11 cellular contexts compared by ENCODE assay signal in the genomic region with DNA sequence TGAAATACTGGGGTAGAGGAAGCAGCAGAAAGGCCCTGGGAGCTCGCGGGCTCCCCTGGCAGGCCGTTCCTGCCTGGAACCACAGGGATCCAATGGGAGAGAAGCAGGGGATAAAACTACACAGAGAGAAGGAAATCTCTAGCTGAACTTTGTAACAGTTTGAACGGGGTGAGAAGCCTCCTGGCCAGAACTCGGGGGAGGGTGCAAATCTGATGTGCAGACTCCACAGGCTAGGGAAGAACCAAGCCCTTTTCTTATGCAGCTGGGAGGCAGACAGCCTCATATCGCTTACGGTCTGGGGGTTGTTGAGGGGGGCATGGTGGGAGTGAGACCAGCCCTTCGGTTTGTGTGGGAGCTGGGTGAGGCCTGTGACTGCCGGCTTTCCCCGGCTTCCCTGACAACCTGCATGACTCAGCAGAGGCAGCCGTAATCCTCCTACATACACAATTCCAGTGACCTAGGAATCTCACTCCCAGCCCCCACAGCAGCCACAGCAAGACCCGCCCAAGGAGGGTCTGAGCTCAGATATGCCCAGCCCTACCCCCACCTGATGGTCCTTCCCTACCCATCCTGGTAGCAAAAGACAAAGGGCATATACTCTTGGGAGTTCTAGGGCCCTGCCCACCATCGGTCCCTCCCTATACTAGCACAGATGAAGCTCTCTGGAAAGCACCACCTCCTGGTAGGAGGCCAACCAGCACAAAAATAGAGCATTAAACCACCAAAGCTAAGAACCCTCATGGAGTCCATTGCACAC.
DNase-seq lines count a peak whose midpoint lies in the region; ATAC-seq, FAIRE-seq and TF ChIP-seq lines count a peak whose summit lies in the region.
"Had no signal": no experiment of that assay in that cellular context is flagged by ENCODE, and none has a peak within 500 bp of the region (broad histone marks: within the 10 kb centered on the region; RNA-seq: fewer than 3 reads in every experiment).

No MANE protein-coding gene starts in this region.

- no peaks in the 10 kb centered on the region for H3K27me3 Mint-ChIP-seq in neural progenitor cell (ENCODE audit: insufficient read depth, low read depth)

- H3K27me3 ChIP-seq in ACC112 (ENCODE audit: insufficient read depth, low read length) (no peaks in the 10 kb centered on the region), RWPE2 (ENCODE audit: insufficient read depth, poor library complexity, severe bottlenecking) (no peaks in the 10 kb centered on the region), neural progenitor cell (no peaks in the 10 kb centered on the region)
- H3K27me3 ChIP-seq: SJSA1 had no signal

- H3K36me3 ChIP-seq in ACC112 (ENCODE audit: insufficient read depth, low read length) (peaks cover 24% of the 10 kb centered on the region), RWPE2 (ENCODE audit: low read depth) (no peaks in the 10 kb centered on the region), neural progenitor cell (no peaks in the 10 kb centered on the region)
- H3K36me3 ChIP-seq: SJSA1 had no signal

- no peak for FAIRE-seq in HTR-8/SVneo (lab: Jason Lieb, UNC)
- FAIRE-seq: endometrium had no signal

- peak overlapping the region; percentile 55 for H3K27ac ChIP-seq in ACC112 (ENCODE audit: low read depth, low read length)
- H3K27ac ChIP-seq in RWPE2 (ENCODE audit: poor library complexity, severe bottlenecking) = no peak overlapping the region
- peak overlapping the region; percentile 80 for H3K27ac ChIP-seq in neural progenitor cell
- H3K27ac ChIP-seq: SJSA1 had no signal

- ATAC-seq in RWPE2 (ENCODE audit: low read depth) (peak; percentile 33; the same call in 1 of the 3 replicates), HG02759 (IDR thresholded peaks at IDR 0.05; ENCODE audit: unreplicated experiment) (no peak), GM18907 (IDR thresholded peaks at IDR 0.05; ENCODE audit: unreplicated experiment) (no peak)

- H3K9me3 Mint-ChIP-seq in neural progenitor cell = peaks cover 15% of the 10 kb centered on the region

- H2AFZ ChIP-seq in ACC112 (ENCODE audit: low read length, unreplicated experiment) (no peak overlapping the region), neural progenitor cell (replicated peaks) (no peak overlapping the region)

- peak overlapping the region; percentile 67 for H3K4me3 Mint-ChIP-seq in neural progenitor cell

- H3F3A ChIP-seq in neural progenitor cell (ENCODE audit: low read depth) = peaks cover 6% of the 10 kb centered on the region

- DNase-seq in RWPE2 (ENCODE audit: low spot score) = no peak
- DNase-seq in fibroblast of villous mesenchyme (ENCODE audit: low read depth) = peak; percentile 85
- DNase-seq in neural progenitor cell (ENCODE audit: low spot score) = peak; percentile 57
- DNase-seq in HTR-8/SVneo (ENCODE audit: insufficient read length, low spot score) = no peak
- no peak for DNase-seq in NCI-H2081 treated with DMSO at 0.1 percent for 48 hours (lab: John Stamatoyannopoulos, UW)
- DNase-seq: NCI-H1092 had no signal

- no peak overlapping the region for H3K4me2 ChIP-seq in neural progenitor cell

- H3K4me3 ChIP-seq in ACC112 (ENCODE audit: low read depth, low read length) = no peak overlapping the region
- no peak overlapping the region for H3K4me3 ChIP-seq in RWPE2 (ENCODE audit: severe bottlenecking)
- peak overlapping the region; percentile 29 for H3K4me3 ChIP-seq in fibroblast of villous mesenchyme (ENCODE audit: low read depth, low read length)
- H3K4me3 ChIP-seq in neural progenitor cell = no peak overlapping the region
- H3K4me3 ChIP-seq: SJSA1 had no signal

- peaks cover 21% of the 10 kb centered on the region for H3K4me1 Mint-ChIP-seq in neural progenitor cell

- peaks cover 7% of the 10 kb centered on the region for H3K79me2 ChIP-seq in ACC112 (ENCODE audit: control insufficient read depth, insufficient read depth, low read length, unreplicated experiment)
- H3K79me2 ChIP-seq in neural progenitor cell (ENCODE audit: low read depth) = no peaks in the 10 kb centered on the region

- peaks cover 21% of the 10 kb centered on the region for H3K36me3 Mint-ChIP-seq in neural progenitor cell

- H3K4me1 ChIP-seq in ACC112 (ENCODE audit: control insufficient read depth, insufficient read depth, low read length, unreplicated experiment) = peaks cover 17% of the 10 kb centered on the region
- H3K4me1 ChIP-seq in RWPE2 (ENCODE audit: insufficient read depth, poor library complexity, severe bottlenecking) = peaks cover 6% of the 10 kb centered on the region
- H3K4me1 ChIP-seq in neural progenitor cell = no peaks in the 10 kb centered on the region
- H3K4me1 ChIP-seq: SJSA1 had no signal

- no peaks in the 10 kb centered on the region for H3K9me3 ChIP-seq in RWPE2 (ENCODE audit: severe bottlenecking)
- H3K9me3 ChIP-seq in neural progenitor cell (ENCODE audit: low read depth) = no peaks in the 10 kb centered on the region
- H3K9me3 ChIP-seq: SJSA1 had no signal

- H4K20me1 ChIP-seq in neural progenitor cell (ENCODE audit: low read depth) = no peaks in the 10 kb centered on the region

- H3K27ac Mint-ChIP-seq in neural progenitor cell = peak overlapping the region; percentile 88

- H3K9ac ChIP-seq in neural progenitor cell = no peak overlapping the region

- TF ChIP-seq CTCF in RWPE2 (IDR thresholded peaks at IDR 0.05; ENCODE audit: poor library complexity, severe bottlenecking) = no peak
- TF ChIP-seq CTCF in fibroblast of villous mesenchyme (IDR thresholded peaks at IDR 0.05; ENCODE audit: insufficient read depth, low read depth, low read length) = peak; percentile 22
- no peak for TF ChIP-seq CTCF in neural progenitor cell (IDR thresholded peaks at IDR 0.05)

Comparison
In these comparisons a context has a peak if more than half of its experiments do, and no peak if none do; other contexts are left out.
1. DNase-seq: peak in fibroblast of villous mesenchyme (single experiment) and neural progenitor cell (single experiment); none in RWPE2 (single experiment), HTR-8/SVneo (single experiment) and NCI-H2081 treated with DMSO at 0.1 percent for 48 hours (single experiment).